1 cellular context compared by ENCODE assay signal in genomic region chr7:78779788-78780187, GRCh38.
TF ChIP-seq lines count a peak whose summit lies in the region.

No MANE protein-coding gene starts in this region.

TF ChIP-seq in GM23338, 12 proteins besides CTCF, POLR2A, EP300 and RAD21 (continued from another document):
- TF ChIP-seq ZNF462 (CRISPR knock-in tag; IDR thresholded peaks at IDR 0.05) (no peak), ZNF331 (CRISPR knock-in tag; IDR thresholded peaks at IDR 0.05; ENCODE audit: low read depth) (no peak), ETS1 (IDR thresholded peaks at IDR 0.05) (no peak), STAT1 (IDR thresholded peaks at IDR 0.05; ENCODE audit: unreplicated experiment) (no peak), EZH2phosphoT487 (IDR thresholded peaks at IDR 0.05; ENCODE audit: unreplicated experiment) (no peak)
